ENCODE assay signal across 12 cellular contexts in the genomic region with DNA sequence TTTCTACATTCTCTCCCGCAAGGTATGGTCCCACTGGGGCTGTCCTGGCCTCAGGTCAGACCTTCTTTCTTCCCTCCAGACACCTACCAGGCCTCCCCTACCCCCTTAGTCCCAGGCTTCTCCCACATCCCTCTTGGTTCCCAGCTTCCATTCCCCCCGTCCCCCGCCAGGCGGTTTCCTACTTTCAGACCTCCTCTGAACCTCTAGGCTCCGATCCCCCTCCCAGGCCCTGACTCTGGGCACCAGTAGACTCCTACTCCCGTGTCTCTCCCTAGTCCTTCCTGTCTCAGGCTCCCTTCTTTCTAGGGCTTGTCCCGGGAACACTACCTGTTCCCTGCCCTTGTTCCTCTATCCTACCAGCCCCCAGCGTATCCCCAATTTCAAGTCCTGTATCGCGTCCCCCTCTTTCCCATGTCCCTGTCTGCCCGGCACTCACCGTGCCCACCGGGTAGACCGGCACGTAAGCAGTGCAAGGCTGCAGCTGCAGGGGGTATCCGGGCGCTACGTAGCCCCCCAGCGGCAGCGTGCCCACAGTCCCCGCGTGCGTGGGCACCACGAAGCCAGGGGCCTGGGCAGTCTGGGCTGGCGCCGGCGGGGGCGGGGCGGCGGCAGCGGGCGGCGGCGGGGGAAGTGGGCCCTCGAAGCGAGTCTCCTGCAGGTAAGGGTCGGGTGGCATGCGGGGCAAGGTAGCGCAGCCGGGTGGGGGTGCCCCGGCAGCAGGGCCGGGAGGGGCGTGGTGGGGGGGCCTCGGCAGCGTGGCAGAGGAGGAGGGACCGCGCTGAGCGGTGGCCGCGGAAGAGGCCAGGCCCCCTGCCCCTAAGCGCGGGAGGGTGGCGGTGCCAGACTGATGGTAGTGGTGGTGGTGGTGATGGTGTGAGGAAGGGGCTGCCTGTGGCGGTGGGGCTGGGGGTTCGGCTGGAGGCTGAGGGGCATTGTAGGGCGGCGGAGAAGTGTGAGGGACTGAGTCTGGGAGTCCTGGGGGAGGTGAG. TPM values are rescaled to one million over a fixed set of nuclear protein-coding genes. Genes with fewer than 3 reads are reported as not detected.
DNase-seq lines count a peak whose midpoint lies in the region; ATAC-seq and TF ChIP-seq lines count a peak whose summit lies in the region.
"Had no signal": no experiment of that assay in that cellular context is flagged by ENCODE, and none has a peak within 500 bp of the region (broad histone marks: within the 10 kb centered on the region; RNA-seq: fewer than 3 reads in every experiment).

No MANE protein-coding gene starts in this region.

- H3K27me3 Mint-ChIP-seq in endothelial cell (ENCODE audit: unreplicated experiment) (peaks cover 19% of the 10 kb centered on the region), natural killer cell (ENCODE audit: low read depth in 2 of 2) (peaks cover 20 to 37% of the 10 kb centered on the region in 2 donors)

- no peaks in the 10 kb centered on the region for H3K9me3 Mint-ChIP-seq in endothelial cell (ENCODE audit: unreplicated experiment)
- no peaks in the 10 kb centered on the region for H3K9me3 Mint-ChIP-seq in natural killer cell

- no peaks in the 10 kb centered on the region for H3K9me3 ChIP-seq in left ventricle myocardium inferior (replicated peaks)
- H3K9me3 ChIP-seq: neutrophil had no signal

- peaks cover 52% of the 10 kb centered on the region for H3K27me3 ChIP-seq in left ventricle myocardium inferior (ENCODE audit: low read depth)

- DNase-seq in left ventricle myocardium inferior (no peak), left cardiac atrium (no peak), endothelial cell (ENCODE audit: low spot score) (no peak), natural killer cell (no peak), T1000 (lab: John Stamatoyannopoulos, UW) (no peak), 8988T (no peak)
- DNase-seq: GDM1, IMR-90, NCI-H187 had no signal

- intact Hi-C loops in left ventricle myocardium inferior (cut with micrococcal nuclease) (no loop called here), left cardiac atrium (cut with DNase I) (no loop called here), natural killer cell (cut with micrococcal nuclease) (loop anchor here (2.0 kb wide), 1 partner anchor 19 kb away; a partner anchor contains a TSS)

- ATAC-seq in left cardiac atrium (no peak), natural killer cell (no peak), GM19463 (IDR thresholded peaks at IDR 0.05; ENCODE audit: unreplicated experiment) (no peak), HG02884 (IDR thresholded peaks at IDR 0.05; ENCODE audit: unreplicated experiment) (no peak)

- H3K4me1 ChIP-seq in left ventricle myocardium inferior: peaks cover 33% of the 10 kb centered on the region

- TF ChIP-seq CTCF in left ventricle myocardium inferior (IDR thresholded peaks at IDR 0.05; ENCODE audit: borderline replicate concordance): no peak
- TF ChIP-seq CTCF in endothelial cell (IDR thresholded peaks at IDR 0.05; ENCODE audit: unreplicated experiment): no peak
- no peak for TF ChIP-seq CTCF in natural killer cell (IDR thresholded peaks at IDR 0.05)

- H3K36me3 ChIP-seq in left ventricle myocardium inferior: no peaks in the 10 kb centered on the region
- H3K36me3 ChIP-seq: neutrophil had no signal

- H3K4me1 Mint-ChIP-seq in endothelial cell (ENCODE audit: unreplicated experiment) (peaks cover 44% of the 10 kb centered on the region), natural killer cell (peaks cover 49 to 69% of the 10 kb centered on the region in 2 donors)

- H3K27ac Mint-ChIP-seq in endothelial cell (ENCODE audit: unreplicated experiment): no peak overlapping the region
- H3K27ac Mint-ChIP-seq in natural killer cell: peak overlapping the region; percentile 23 to 98

- peak overlapping the region; percentile 82 for H3K4me3 ChIP-seq in left ventricle myocardium inferior

- H3K36me3 Mint-ChIP-seq in endothelial cell (ENCODE audit: low read depth, unreplicated experiment) (peaks cover 7% of the 10 kb centered on the region), natural killer cell (no peaks in the 10 kb centered on the region)

- H3K4me3 Mint-ChIP-seq in endothelial cell (ENCODE audit: unreplicated experiment): peak overlapping the region; percentile 83
- peak overlapping the region; percentile 52 for H3K4me3 Mint-ChIP-seq in natural killer cell

- no peak overlapping the region for H3K27ac ChIP-seq in left ventricle myocardium inferior (replicated peaks)
- H3K27ac ChIP-seq: neutrophil had no signal

RNA-seq across cellular contexts. Expression of a gene that starts 1.5 kb away (rescaled TPM):
- total RNA-seq in left ventricle myocardium inferior (1.0 TPM), left cardiac atrium (under 1 TPM; 0.77 to 0.97 TPM), endothelial cell (ENCODE audit: unreplicated experiment) (2.1 TPM), natural killer cell (under 1 TPM; 0.38 to 0.63 (median 0.54) TPM)
- total RNA-seq: IMR-90 had no signal

RNA-seq across cellular contexts. Expression of a gene that starts 3.7 kb away (rescaled TPM):
- total RNA-seq in left ventricle myocardium inferior (23.4 TPM), left cardiac atrium (10 to 100 TPM; 20.2 to 29.6 TPM), endothelial cell (ENCODE audit: unreplicated experiment) (44.4 TPM), natural killer cell (10 to 100 TPM; 16.3 to 28.3 (median 19.0) TPM)

RNA-seq across cellular contexts. Expression of a gene that starts 14.2 kb away (rescaled TPM):
- total RNA-seq in left ventricle myocardium inferior (9.2 TPM), left cardiac atrium (1 to 10 TPM; 7.1 to 8.7 TPM), endothelial cell (ENCODE audit: unreplicated experiment) (37.4 TPM), natural killer cell (10 to 100 TPM; 18.2 to 22.9 (median 20.1) TPM)

RNA-seq across cellular contexts. Expression of a gene that starts 20.1 kb away (rescaled TPM):
- total RNA-seq in left ventricle myocardium inferior (2.7 TPM), left cardiac atrium (1 to 10 TPM; 2.6 TPM), endothelial cell (ENCODE audit: unreplicated experiment) (5.2 TPM), natural killer cell (1 to 10 TPM; 1.8 to 3.2 (median 2.4) TPM)

RNA-seq across cellular contexts. Expression of a gene that starts 22.2 kb away (rescaled TPM):
- total RNA-seq in left ventricle myocardium inferior: 29.1 TPM
- 10 to 100 TPM; 35.4 to 36.2 TPM for total RNA-seq in left cardiac atrium
- total RNA-seq in endothelial cell (ENCODE audit: unreplicated experiment): 72.9 TPM
- total RNA-seq in natural killer cell: 100 to 1,000 TPM; 157 to 187 (median 178) TPM
